In genomic region chr6:130229645-130230044, GRCh38 we compare ENCODE assay signal across 16 cellular contexts. TPM values are rescaled to one million over a fixed set of nuclear protein-coding genes. Genes with fewer than 3 reads are reported as not detected.
A peak's percentile ranks its signal among the peaks of the same experiment; 100 is the strongest.
DNase-seq lines count a peak whose midpoint lies in the region; ATAC-seq, FAIRE-seq and TF ChIP-seq lines count a peak whose summit lies in the region.
"Had no signal": no experiment of that assay in that cellular context is flagged by ENCODE, and none has a peak within 500 bp of the region (broad histone marks: within the 10 kb centered on the region; RNA-seq: fewer than 3 reads in every experiment).

No MANE protein-coding gene starts in this region.

- H3K4me3 ChIP-seq in foreskin fibroblast (ENCODE audit: low read depth in 1 of 2, low read length in 2 of 2), result no peak overlapping the region
- H3K4me3 ChIP-seq: GM23338 had no signal

- peak overlapping the region; percentile 35 for H3K27ac Mint-ChIP-seq in activated naive CD8-positive, alpha-beta T cell
- no peak overlapping the region for H3K27ac Mint-ChIP-seq in activated naive CD8-positive, alpha-beta T cell treated with anti-CD3 and anti-CD28 coated beads, Interleukin-2, amount 50 U/mL, for 24 hours
- peak overlapping the region; percentile 56 for H3K27ac Mint-ChIP-seq in T-helper 2 cell treated with Interferon-gamma antibody and Interleukin-4, amounts not matched to agents 5 μg/mL and 100 μg/mL, for 36 hours
- H3K27ac Mint-ChIP-seq in stimulated activated effector memory CD8-positive, alpha-beta T cell treated with anti-CD3 and anti-CD28 coated beads, Interleukin-12 subunit alpha, Interleukin-12 subunit beta, amount 100 ng/mL, for 72 hours, result no peak overlapping the region
- H3K27ac Mint-ChIP-seq: GM23338 had no signal

- in situ Hi-C loops in KBM-7 (cut with MboI; ENCODE audit: low pct_unique_long_range_greater_than_20kb, low sequenced_read_pairs), result no loop called here

- H3K27me3 Mint-ChIP-seq in activated naive CD8-positive, alpha-beta T cell, result no peaks in the 10 kb centered on the region
- H3K27me3 Mint-ChIP-seq in activated naive CD8-positive, alpha-beta T cell treated with anti-CD3 and anti-CD28 coated beads, Interleukin-2, amount 50 U/mL, for 24 hours, result no peaks in the 10 kb centered on the region
- H3K27me3 Mint-ChIP-seq in T-helper 2 cell treated with Interferon-gamma antibody and Interleukin-4, amounts not matched to agents 5 μg/mL and 100 μg/mL, for 36 hours (ENCODE audit: low read depth), result no peaks in the 10 kb centered on the region

- peaks cover 4% of the 10 kb centered on the region for H3K9me3 Mint-ChIP-seq in activated naive CD8-positive, alpha-beta T cell (ENCODE audit: low read depth)
- peaks cover 9% of the 10 kb centered on the region for H3K9me3 Mint-ChIP-seq in activated naive CD8-positive, alpha-beta T cell treated with anti-CD3 and anti-CD28 coated beads, Interleukin-2, amount 50 U/mL, for 24 hours
- peaks cover 23% of the 10 kb centered on the region for H3K9me3 Mint-ChIP-seq in T-helper 2 cell treated with Interferon-gamma antibody and Interleukin-4, amounts not matched to agents 5 μg/mL and 100 μg/mL, for 36 hours
- peaks cover 5% of the 10 kb centered on the region for H3K9me3 Mint-ChIP-seq in stimulated activated effector memory CD8-positive, alpha-beta T cell treated with anti-CD3 and anti-CD28 coated beads, Interleukin-12 subunit alpha, Interleukin-12 subunit beta, amount 100 ng/mL, for 72 hours
- H3K9me3 Mint-ChIP-seq: GM23338 had no signal

- DNase-seq in activated naive CD8-positive, alpha-beta T cell treated with anti-CD3 and anti-CD28 coated beads, Interleukin-2, amount 50 U/mL, for 24 hours, result no peak
- DNase-seq in KBM-7 (peak; percentile 5), GM12892 (ENCODE audit: insufficient read length) (no peak), foreskin fibroblast (no peak)
- DNase-seq in T-helper 2 cell treated with Interferon-gamma antibody and Interleukin-4, amounts not matched to agents 5 μg/mL and 100 μg/mL, for 36 hours (ENCODE audit: low spot score), result no peak
- DNase-seq in stimulated activated effector memory CD8-positive, alpha-beta T cell treated with anti-CD3 and anti-CD28 coated beads, Interleukin-12 subunit alpha, Interleukin-12 subunit beta, amount 100 ng/mL, for 72 hours (ENCODE audit: low spot score in 2 of 2), result no peak
- DNase-seq: Calu3, DMS79, NCI-H1048, NCI-H1436 treated with DMSO at 0.1 percent for 48 hours, NCI-H2081, NCI-H510A, NCI-H774 had no signal

- no peaks in the 10 kb centered on the region for H3K4me1 Mint-ChIP-seq in activated naive CD8-positive, alpha-beta T cell (ENCODE audit: low read depth)
- H3K4me1 Mint-ChIP-seq in activated naive CD8-positive, alpha-beta T cell treated with anti-CD3 and anti-CD28 coated beads, Interleukin-2, amount 50 U/mL, for 24 hours, result peaks cover 9% of the 10 kb centered on the region
- H3K4me1 Mint-ChIP-seq in T-helper 2 cell treated with Interferon-gamma antibody and Interleukin-4, amounts not matched to agents 5 μg/mL and 100 μg/mL, for 36 hours (ENCODE audit: low read depth), result peaks cover 7% of the 10 kb centered on the region
- peaks cover 13% of the 10 kb centered on the region for H3K4me1 Mint-ChIP-seq in stimulated activated effector memory CD8-positive, alpha-beta T cell treated with anti-CD3 and anti-CD28 coated beads, Interleukin-12 subunit alpha, Interleukin-12 subunit beta, amount 100 ng/mL, for 72 hours

- no peak for FAIRE-seq in GM12892 (lab: Jason Lieb, UNC)

- no peak for TF ChIP-seq POLR2A in GM12892 (IDR thresholded peaks at IDR 0.05; ENCODE audit: low read depth, low read length)

- no peak overlapping the region for H3K4me3 Mint-ChIP-seq in activated naive CD8-positive, alpha-beta T cell
- no peak overlapping the region for H3K4me3 Mint-ChIP-seq in activated naive CD8-positive, alpha-beta T cell treated with anti-CD3 and anti-CD28 coated beads, Interleukin-2, amount 50 U/mL, for 24 hours
- no peak overlapping the region for H3K4me3 Mint-ChIP-seq in T-helper 2 cell treated with Interferon-gamma antibody and Interleukin-4, amounts not matched to agents 5 μg/mL and 100 μg/mL, for 36 hours
- no peak overlapping the region for H3K4me3 Mint-ChIP-seq in stimulated activated effector memory CD8-positive, alpha-beta T cell treated with anti-CD3 and anti-CD28 coated beads, Interleukin-12 subunit alpha, Interleukin-12 subunit beta, amount 100 ng/mL, for 72 hours
- H3K4me3 Mint-ChIP-seq: GM23338 had no signal

- peaks cover 4% of the 10 kb centered on the region for H3K36me3 Mint-ChIP-seq in activated naive CD8-positive, alpha-beta T cell
- peaks cover 3% of the 10 kb centered on the region for H3K36me3 Mint-ChIP-seq in activated naive CD8-positive, alpha-beta T cell treated with anti-CD3 and anti-CD28 coated beads, Interleukin-2, amount 50 U/mL, for 24 hours (ENCODE audit: low read depth)
- H3K36me3 Mint-ChIP-seq in T-helper 2 cell treated with Interferon-gamma antibody and Interleukin-4, amounts not matched to agents 5 μg/mL and 100 μg/mL, for 36 hours (ENCODE audit: low read depth), result peaks cover 16% of the 10 kb centered on the region
- no peaks in the 10 kb centered on the region for H3K36me3 Mint-ChIP-seq in stimulated activated effector memory CD8-positive, alpha-beta T cell treated with anti-CD3 and anti-CD28 coated beads, Interleukin-12 subunit alpha, Interleukin-12 subunit beta, amount 100 ng/mL, for 72 hours

- ATAC-seq in activated naive CD8-positive, alpha-beta T cell treated with anti-CD3 and anti-CD28 coated beads, Interleukin-2, amount 50 U/mL, for 24 hours, result no peak
- ATAC-seq in stimulated activated effector memory CD8-positive, alpha-beta T cell treated with anti-CD3 and anti-CD28 coated beads, Interleukin-12 subunit alpha, Interleukin-12 subunit beta, amount 100 ng/mL, for 72 hours, result peak; percentile 92
- ATAC-seq: GM23338, Panc1 had no signal

- TF ChIP-seq CTCF in foreskin fibroblast (IDR thresholded peaks at IDR 0.05; ENCODE audit: low read depth, low read length), result no peak

RNA-seq across cellular contexts. Expression of gene SAMD3, which starts 6.9 kb away (rescaled TPM):
- 0.68 TPM for polyA plus RNA-seq in GM12892 (2012; ENCODE audit: missing spikeins)

Comparison
In these comparisons a context has a peak if more than half of its experiments do, and no peak if none do; other contexts are left out.
1. H3K27ac Mint-ChIP-seq: peak in activated naive CD8-positive, alpha-beta T cell (single experiment) and T-helper 2 cell treated with Interferon-gamma antibody and Interleukin-4, amounts not matched to agents 5 μg/mL and 100 μg/mL, for 36 hours (single experiment); none in activated naive CD8-positive, alpha-beta T cell treated with anti-CD3 and anti-CD28 coated beads, Interleukin-2, amount 50 U/mL, for 24 hours (single experiment) and stimulated activated effector memory CD8-positive, alpha-beta T cell treated with anti-CD3 and anti-CD28 coated beads, Interleukin-12 subunit alpha, Interleukin-12 subunit beta, amount 100 ng/mL, for 72 hours (single experiment).